ENCODE assay signal across 7 cellular contexts in genomic region chr19:3342962-3343361, GRCh38. TPM values are rescaled to one million over a fixed set of nuclear protein-coding genes. Genes with fewer than 3 reads are reported as not detected.
A peak's percentile ranks its signal among the peaks of the same experiment; 100 is the strongest.
DNase-seq lines count a peak whose midpoint lies in the region; TF ChIP-seq lines count a peak whose summit lies in the region.
"Not testable (repeated sequence)": the region's sequence is repeated elsewhere in the genome, so short reads cannot be mapped to it uniquely, and the experiment has no call there.

No MANE protein-coding gene starts in this region.

- DNase-seq in HL-60 (ENCODE audit: low read depth in 1 of 2, low spot score in 1 of 2); adrenal gland; esophagus muscularis mucosa (ENCODE audit: extremely low spot score); right atrium auricular region (ENCODE audit: low spot score); tibial artery: not testable (repeated sequence)

- not testable (repeated sequence) for H3K9me3 ChIP-seq in adrenal gland (replicated peaks in 1 of 3); esophagus muscularis mucosa; right atrium auricular region; neutrophil; skeletal muscle satellite cell (replicated peaks; ENCODE audit: low read length); tibial artery

- WGBS in adrenal gland, 4 donors, result 70 to 81% (median 76%) methylated on average over 9 of the region's 9 CpGs
- 87% methylated on average over 9 of the region's 9 CpGs for WGBS in esophagus muscularis mucosa

- H3K4me2 ChIP-seq in skeletal muscle satellite cell (ENCODE audit: low read length), result peak overlapping the region; percentile 87

- not testable (repeated sequence) for TF ChIP-seq POLR2A in adrenal gland (IDR thresholded peaks at IDR 0.05); esophagus muscularis mucosa (IDR thresholded peaks at IDR 0.05; ENCODE audit: low read depth)

- TF ChIP-seq CTCF in HL-60 (IDR thresholded peaks at IDR 0.05; ENCODE audit: insufficient read depth, low read length); adrenal gland (IDR thresholded peaks at IDR 0.05); esophagus muscularis mucosa (IDR thresholded peaks at IDR 0.05); right atrium auricular region (IDR thresholded peaks at IDR 0.05); neutrophil (IDR thresholded peaks at IDR 0.05); tibial artery (IDR thresholded peaks at IDR 0.05): not testable (repeated sequence)

- not testable (repeated sequence) for H3K27me3 ChIP-seq in HL-60 (ENCODE audit: insufficient read depth, poor library complexity, severe bottlenecking); adrenal gland; esophagus muscularis mucosa; right atrium auricular region; neutrophil; skeletal muscle satellite cell (ENCODE audit: control insufficient read depth, insufficient read depth, low read length); tibial artery

- not testable (repeated sequence) for H3K36me3 ChIP-seq in adrenal gland (replicated peaks in 1 of 2); esophagus muscularis mucosa; right atrium auricular region; neutrophil; skeletal muscle satellite cell (ENCODE audit: insufficient read depth, low read length); tibial artery

- peaks cover 18 to 35% of the 10 kb centered on the region in 2 donors for H3K4me1 ChIP-seq in adrenal gland (replicated peaks in 1 of 2)
- H3K4me1 ChIP-seq in esophagus muscularis mucosa, result peaks cover 34 to 88% (median 77%) of the 10 kb centered on the region in 4 donors
- H3K4me1 ChIP-seq in right atrium auricular region, result peaks cover 0 to 45% of the 10 kb centered on the region in 2 donors
- H3K4me1 ChIP-seq in neutrophil (ENCODE audit: control insufficient read depth in 1 of 2, insufficient read depth in 1 of 2, low read depth in 1 of 2, low read length in 1 of 2), result peaks cover 20 to 21% of the 10 kb centered on the region in 2 experiments
- H3K4me1 ChIP-seq in skeletal muscle satellite cell (ENCODE audit: control insufficient read depth, insufficient read depth, low read length), result peaks cover 33% of the 10 kb centered on the region
- peaks cover 13 to 73% (median 62%) of the 10 kb centered on the region in 4 donors for H3K4me1 ChIP-seq in tibial artery

- peak overlapping the region; percentile 48 for H3K27ac ChIP-seq in HL-60 (replicated peaks)
- H3K27ac ChIP-seq in adrenal gland, result peak overlapping the region; percentile 35 to 84 (median 67)
- H3K27ac ChIP-seq in esophagus muscularis mucosa (replicated peaks in 1 of 4), result peak overlapping the region; percentile 90 to 97 (median 95)
- peak overlapping the region; percentile 58 to 71 for H3K27ac ChIP-seq in right atrium auricular region
- peak overlapping the region; percentile 54 for H3K27ac ChIP-seq in neutrophil
- H3K27ac ChIP-seq in tibial artery, result peak overlapping the region; percentile 75 to 87

- intact Hi-C loops in adrenal gland (cut with DNase I); esophagus muscularis mucosa (cut with DNase I); tibial artery (cut with DNase I; ENCODE audit: low total_unique reads): not testable (repeated sequence)

- TF ChIP-seq EP300 in esophagus muscularis mucosa (IDR thresholded peaks at IDR 0.05), result not testable (repeated sequence)

- H3K4me3 ChIP-seq in HL-60 (replicated peaks; ENCODE audit: insufficient read depth, low read length); adrenal gland; right atrium auricular region; skeletal muscle satellite cell (ENCODE audit: low read length): not testable (repeated sequence)
- peak overlapping the region in 2 of 4 donors; percentile 41 to 45 for H3K4me3 ChIP-seq in esophagus muscularis mucosa
- peak overlapping the region in 1 of 2 experiments; percentile 60 for H3K4me3 ChIP-seq in neutrophil (ENCODE audit: low read depth in 1 of 2, low read length in 1 of 2)
- H3K4me3 ChIP-seq in tibial artery, result peak overlapping the region in 1 of 2 donors; percentile 37

- not testable (repeated sequence) for H3K9ac ChIP-seq in skeletal muscle satellite cell (ENCODE audit: low read depth, low read length)

RNA-seq across cellular contexts. Expression of gene NFIC, which starts 23.4 kb away (rescaled TPM):
- total RNA-seq in adrenal gland (100 to 1,000 TPM; 124 to 329 (median 236) TPM), esophagus muscularis mucosa (100 to 1,000 TPM; 165 to 297 (median 211) TPM), right atrium auricular region (100 to 1,000 TPM; 111 to 196 TPM)
- 100 to 1,000 TPM in 1 of 3 donors, 10 to 100 TPM in 2; 34.9 to 154 (median 69.2) TPM for polyA plus RNA-seq in adrenal gland
- total RNA-seq in skeletal muscle satellite cell (2012; rRNA removed), result 72.1 and 73.3 TPM in 2 replicates
